ENCODE assay signal across 9 cellular contexts in the genomic region with DNA sequence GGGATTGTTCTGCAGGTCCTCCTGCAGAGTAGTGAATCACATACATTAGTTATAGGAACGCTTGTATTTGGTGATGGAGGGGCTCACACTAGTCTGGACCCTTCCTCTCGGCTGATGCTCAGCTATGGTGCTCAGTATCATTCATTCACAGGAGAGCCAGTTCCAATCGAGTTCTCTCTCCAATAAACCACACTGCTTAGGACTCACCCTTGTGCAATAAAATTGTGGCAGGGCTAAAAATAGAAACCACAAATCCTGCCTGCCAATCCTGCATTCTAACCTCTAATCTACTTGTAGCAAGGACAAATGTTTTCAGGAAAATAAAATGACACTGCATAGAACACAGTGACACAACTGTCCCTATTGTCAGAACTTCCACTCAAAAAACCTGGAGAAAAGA.
DNase-seq lines count a peak whose midpoint lies in the region; ATAC-seq and TF ChIP-seq lines count a peak whose summit lies in the region.
"Had no signal": no experiment of that assay in that cellular context is flagged by ENCODE, and none has a peak within 500 bp of the region (broad histone marks: within the 10 kb centered on the region; RNA-seq: fewer than 3 reads in every experiment).

No MANE protein-coding gene starts in this region.

- H3K9me3 ChIP-seq in SU-DHL-6 (ENCODE audit: insufficient read depth, low read length) (no peaks in the 10 kb centered on the region), left ventricle myocardium inferior (replicated peaks) (no peaks in the 10 kb centered on the region), smooth muscle cell (replicated peaks; ENCODE audit: low read depth) (no peaks in the 10 kb centered on the region)
- H3K9me3 ChIP-seq in effector memory CD4-positive, alpha-beta T cell (ENCODE audit: control insufficient read depth, low read length) = no peaks in the 10 kb centered on the region

- H3K27me3 ChIP-seq in SU-DHL-6 (ENCODE audit: low read length) = no peaks in the 10 kb centered on the region
- H3K27me3 ChIP-seq in left ventricle myocardium inferior (ENCODE audit: low read depth) = no peaks in the 10 kb centered on the region
- H3K27me3 ChIP-seq in smooth muscle cell (ENCODE audit: low read depth) = no peaks in the 10 kb centered on the region
- no peaks in the 10 kb centered on the region for H3K27me3 ChIP-seq in effector memory CD4-positive, alpha-beta T cell (replicated peaks; ENCODE audit: control insufficient read depth, insufficient read depth, low read length, poor library complexity, severe bottlenecking)

- WGBS in smooth muscle cell (ENCODE audit: low lambda C conversion rate) = 61% methylated on average over 3 of the region's 3 CpGs

- DNase-seq in LoVo (ENCODE audit: low spot score) = peak; percentile 61
- DNase-seq in left ventricle myocardium inferior = no peak
- no peak for DNase-seq in smooth muscle cell (lab: John Stamatoyannopoulos, UW; ENCODE audit: unreplicated experiment)
- no peak for DNase-seq in effector memory CD4-positive, alpha-beta T cell
- DNase-seq: activated T-cell treated with anti-CD3 and anti-CD28 coated beads, Interleukin-2, amount 50 U/mL, for 72 hours had no signal

- no peak overlapping the region for H2AFZ ChIP-seq in SU-DHL-6 (ENCODE audit: low read depth, low read length, severe bottlenecking)
- no peak overlapping the region for H2AFZ ChIP-seq in smooth muscle cell (ENCODE audit: low read depth)
- H2AFZ ChIP-seq: parathyroid adenoma had no signal

- H3K4me2 ChIP-seq in SU-DHL-6 (ENCODE audit: low read depth, low read length, poor library complexity, severe bottlenecking) = peak overlapping the region; percentile 21
- peak overlapping the region; percentile 23 for H3K4me2 ChIP-seq in smooth muscle cell

- H4K20me1 ChIP-seq in SU-DHL-6 (ENCODE audit: low read depth, low read length) (no peaks in the 10 kb centered on the region), smooth muscle cell (ENCODE audit: low read depth) (no peaks in the 10 kb centered on the region)

- intact Hi-C loops in left ventricle myocardium inferior (cut with micrococcal nuclease) = no loop called here

- H3K79me2 ChIP-seq in SU-DHL-6 (ENCODE audit: insufficient read depth, low read length) (no peaks in the 10 kb centered on the region), smooth muscle cell (ENCODE audit: low read depth) (no peaks in the 10 kb centered on the region)
- H3K79me2 ChIP-seq: parathyroid adenoma had no signal

- H3F3A ChIP-seq in SU-DHL-6 (ENCODE audit: insufficient read depth) (peaks cover 71% of the 10 kb centered on the region), smooth muscle cell (ENCODE audit: low read depth) (no peaks in the 10 kb centered on the region)

- H3K4me3 ChIP-seq in SU-DHL-6 (ENCODE audit: insufficient read depth, low read length, poor library complexity, severe bottlenecking) = no peak overlapping the region
- no peak overlapping the region for H3K4me3 ChIP-seq in left ventricle myocardium inferior
- H3K4me3 ChIP-seq in smooth muscle cell = no peak overlapping the region
- no peak overlapping the region for H3K4me3 ChIP-seq in effector memory CD4-positive, alpha-beta T cell (ENCODE audit: insufficient read depth, low read depth, low read length, poor library complexity, severe bottlenecking)

- no peaks in the 10 kb centered on the region for H3K36me3 ChIP-seq in SU-DHL-6 (ENCODE audit: low read length)
- H3K36me3 ChIP-seq in left ventricle myocardium inferior = no peaks in the 10 kb centered on the region
- no peaks in the 10 kb centered on the region for H3K36me3 ChIP-seq in smooth muscle cell (ENCODE audit: low read depth)
- no peaks in the 10 kb centered on the region for H3K36me3 ChIP-seq in effector memory CD4-positive, alpha-beta T cell (ENCODE audit: control insufficient read depth, insufficient read depth, low read length)

- H3K4me1 ChIP-seq in left ventricle myocardium inferior (peaks cover 68% of the 10 kb centered on the region), smooth muscle cell (ENCODE audit: low read depth) (peaks cover 7% of the 10 kb centered on the region)
- H3K4me1 ChIP-seq in effector memory CD4-positive, alpha-beta T cell (ENCODE audit: control insufficient read depth, insufficient read depth, low read length, poor library complexity, severe bottlenecking) = peaks cover 3% of the 10 kb centered on the region

- H3K27ac ChIP-seq in SU-DHL-6 (ENCODE audit: low read depth, low read length) = peak overlapping the region; percentile 98
- H3K27ac ChIP-seq in left ventricle myocardium inferior (replicated peaks) = peak overlapping the region; percentile 87
- no peak overlapping the region for H3K27ac ChIP-seq in smooth muscle cell (ENCODE audit: low read depth)
- H3K27ac ChIP-seq in effector memory CD4-positive, alpha-beta T cell (ENCODE audit: insufficient read depth, low read length, poor library complexity, severe bottlenecking) = no peak overlapping the region
- H3K27ac ChIP-seq: parathyroid adenoma had no signal

- TF ChIP-seq CTCF in SU-DHL-6 (IDR thresholded peaks at IDR 0.05; ENCODE audit: insufficient read depth, low read length, poor library complexity, severe bottlenecking) (no peak), left ventricle myocardium inferior (IDR thresholded peaks at IDR 0.05; ENCODE audit: borderline replicate concordance) (no peak), smooth muscle cell (IDR thresholded peaks at IDR 0.05; ENCODE audit: borderline replicate concordance, insufficient read depth, poor library complexity, severe bottlenecking) (no peak)

- H3K9ac ChIP-seq in SU-DHL-6 (ENCODE audit: low read length) = peak overlapping the region; percentile 49
- H3K9ac ChIP-seq in smooth muscle cell (ENCODE audit: low read depth) = no peak overlapping the region
- H3K9ac ChIP-seq: parathyroid adenoma had no signal

- H3K9me2 ChIP-seq in SU-DHL-6 (replicated peaks; ENCODE audit: insufficient read depth, low read length) = no peaks in the 10 kb centered on the region

- no peak for ATAC-seq in GM18502 (IDR thresholded peaks at IDR 0.05; ENCODE audit: poor library complexity, unreplicated experiment)
- ATAC-seq in SK-N-SH treated with all-trans-retinoic acid at 6 μM for 48 hours = no peak
- ATAC-seq: activated T-cell treated with anti-CD3 and anti-CD28 coated beads, Interleukin-2, amount 50 U/mL, for 72 hours had no signal

TF ChIP-seq in SK-N-SH treated with all-trans-retinoic acid at 6 μM for 48 hours, 23 proteins besides CTCF, POLR2A, EP300 and RAD21 (continues in another document):
- TF ChIP-seq ZNF565 (CRISPR knock-in tag; conservative IDR thresholded peaks at IDR 0.05; ENCODE audit: low read depth) (no peak), ZFP3 (CRISPR knock-in tag; IDR thresholded peaks at IDR 0.05) (no peak), CSDC2 (CRISPR knock-in tag; IDR thresholded peaks at IDR 0.05) (no peak), TCF4 (CRISPR knock-in tag; IDR thresholded peaks at IDR 0.05; ENCODE audit: borderline replicate concordance) (no peak), RARB (CRISPR knock-in tag; IDR thresholded peaks at IDR 0.05) (no peak), ZFP30 (CRISPR knock-in tag; IDR thresholded peaks at IDR 0.05) (no peak), BACH2 (CRISPR knock-in tag; IDR thresholded peaks at IDR 0.05; ENCODE audit: borderline replicate concordance) (no peak), ZNF70 (CRISPR knock-in tag; IDR thresholded peaks at IDR 0.05) (no peak), ARNTL (CRISPR knock-in tag; IDR thresholded peaks at IDR 0.05; ENCODE audit: borderline replicate concordance, low read depth) (no peak), PPARA (CRISPR knock-in tag; IDR thresholded peaks at IDR 0.05; ENCODE audit: borderline replicate concordance) (no peak)
- TF ChIP-seq, protein P1, sequence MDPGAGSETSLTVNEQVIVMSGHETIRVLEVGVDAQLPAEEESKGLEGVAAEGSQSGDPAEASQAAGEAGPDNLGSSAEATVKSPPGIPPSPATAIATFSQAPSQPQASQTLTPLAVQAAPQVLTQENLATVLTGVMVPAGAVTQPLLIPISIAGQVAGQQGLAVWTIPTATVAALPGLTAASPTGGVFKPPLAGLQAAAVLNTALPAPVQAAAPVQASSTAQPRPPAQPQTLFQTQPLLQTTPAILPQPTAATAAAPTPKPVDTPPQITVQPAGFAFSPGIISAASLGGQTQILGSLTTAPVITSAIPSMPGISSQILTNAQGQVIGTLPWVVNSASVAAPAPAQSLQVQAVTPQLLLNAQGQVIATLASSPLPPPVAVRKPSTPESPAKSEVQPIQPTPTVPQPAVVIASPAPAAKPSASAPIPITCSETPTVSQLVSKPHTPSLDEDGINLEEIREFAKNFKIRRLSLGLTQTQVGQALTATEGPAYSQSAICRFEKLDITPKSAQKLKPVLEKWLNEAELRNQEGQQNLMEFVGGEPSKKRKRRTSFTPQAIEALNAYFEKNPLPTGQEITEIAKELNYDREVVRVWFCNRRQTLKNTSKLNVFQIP (CRISPR knock-in tag; IDR thresholded peaks at IDR 0.05; ENCODE audit: borderline replicate concordance, low read depth) = no peak
- TF ChIP-seq, protein P2, sequence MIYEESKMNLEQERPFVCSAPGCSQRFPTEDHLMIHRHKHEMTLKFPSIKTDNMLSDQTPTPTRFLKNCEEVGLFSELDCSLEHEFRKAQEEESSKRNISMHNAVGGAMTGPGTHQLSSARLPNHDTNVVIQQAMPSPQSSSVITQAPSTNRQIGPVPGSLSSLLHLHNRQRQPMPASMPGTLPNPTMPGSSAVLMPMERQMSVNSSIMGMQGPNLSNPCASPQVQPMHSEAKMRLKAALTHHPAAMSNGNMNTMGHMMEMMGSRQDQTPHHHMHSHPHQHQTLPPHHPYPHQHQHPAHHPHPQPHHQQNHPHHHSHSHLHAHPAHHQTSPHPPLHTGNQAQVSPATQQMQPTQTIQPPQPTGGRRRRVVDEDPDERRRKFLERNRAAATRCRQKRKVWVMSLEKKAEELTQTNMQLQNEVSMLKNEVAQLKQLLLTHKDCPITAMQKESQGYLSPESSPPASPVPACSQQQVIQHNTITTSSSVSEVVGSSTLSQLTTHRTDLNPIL (CRISPR knock-in tag; IDR thresholded peaks at IDR 0.05; ENCODE audit: low read depth) = no peak
- TF ChIP-seq, protein P3, sequence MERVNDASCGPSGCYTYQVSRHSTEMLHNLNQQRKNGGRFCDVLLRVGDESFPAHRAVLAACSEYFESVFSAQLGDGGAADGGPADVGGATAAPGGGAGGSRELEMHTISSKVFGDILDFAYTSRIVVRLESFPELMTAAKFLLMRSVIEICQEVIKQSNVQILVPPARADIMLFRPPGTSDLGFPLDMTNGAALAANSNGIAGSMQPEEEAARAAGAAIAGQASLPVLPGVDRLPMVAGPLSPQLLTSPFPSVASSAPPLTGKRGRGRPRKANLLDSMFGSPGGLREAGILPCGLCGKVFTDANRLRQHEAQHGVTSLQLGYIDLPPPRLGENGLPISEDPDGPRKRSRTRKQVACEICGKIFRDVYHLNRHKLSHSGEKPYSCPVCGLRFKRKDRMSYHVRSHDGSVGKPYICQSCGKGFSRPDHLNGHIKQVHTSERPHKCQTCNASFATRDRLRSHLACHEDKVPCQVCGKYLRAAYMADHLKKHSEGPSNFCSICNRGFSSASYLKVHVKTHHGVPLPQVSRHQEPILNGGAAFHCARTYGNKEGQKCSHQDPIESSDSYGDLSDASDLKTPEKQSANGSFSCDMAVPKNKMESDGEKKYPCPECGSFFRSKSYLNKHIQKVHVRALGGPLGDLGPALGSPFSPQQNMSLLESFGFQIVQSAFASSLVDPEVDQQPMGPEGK (CRISPR knock-in tag; IDR thresholded peaks at IDR 0.05; ENCODE audit: borderline replicate concordance) = no peak

Comparison
In these comparisons a context has a peak if more than half of its experiments do, and no peak if none do; other contexts are left out.
1. H3K27ac ChIP-seq: peak in SU-DHL-6 (single experiment) and left ventricle myocardium inferior (single experiment); none in smooth muscle cell (single experiment) and effector memory CD4-positive, alpha-beta T cell (single experiment).